Comparison of ENCODE assay signal across 11 cellular contexts in the genomic region with DNA sequence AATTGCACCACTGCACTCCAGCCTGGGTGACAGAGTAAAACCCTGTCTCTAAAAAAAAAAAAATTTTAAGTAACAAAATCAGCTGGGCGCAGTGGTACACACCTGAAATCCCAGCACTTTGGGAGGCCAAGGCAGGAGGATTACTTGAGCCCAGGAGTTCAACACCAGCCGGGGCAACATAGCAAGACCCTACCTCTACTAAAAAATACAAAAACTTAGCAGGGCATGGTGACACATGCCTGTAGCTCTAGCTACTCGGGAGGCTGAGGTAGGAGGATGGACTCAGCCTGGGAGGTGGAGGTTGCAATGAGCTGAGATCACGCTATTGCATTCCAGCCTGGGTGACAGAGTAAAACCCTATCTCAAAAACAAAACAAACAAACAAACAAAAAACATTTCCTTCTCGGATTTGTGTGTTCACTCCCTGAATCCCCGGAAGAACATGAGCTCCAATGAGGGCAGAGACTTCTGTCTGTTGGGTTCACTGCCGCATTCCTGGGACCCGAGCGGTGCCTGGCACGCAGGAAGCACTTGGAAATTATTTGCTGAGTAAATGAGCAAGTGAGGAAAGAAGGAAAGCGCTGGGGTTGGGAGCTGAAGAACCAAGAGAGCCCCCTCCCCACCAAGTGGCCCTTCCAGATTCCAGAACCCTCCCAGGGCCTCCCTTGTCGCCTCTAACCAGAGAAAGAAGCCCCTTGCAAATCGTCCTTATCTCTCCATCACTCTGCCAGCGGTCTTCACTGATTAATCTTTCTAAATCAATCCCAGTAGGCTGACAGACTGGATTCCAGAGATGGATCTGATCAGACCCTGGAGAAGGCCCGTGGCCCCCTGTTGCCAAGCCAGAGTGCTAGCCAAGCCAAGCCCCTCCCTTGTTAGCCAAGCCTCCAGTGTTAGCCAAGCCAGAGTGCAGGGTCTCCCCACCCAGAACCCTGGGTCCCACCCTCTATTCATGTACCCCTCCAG. TPM values are rescaled to one million over a fixed set of nuclear protein-coding genes. Genes with fewer than 3 reads are reported as not detected.
A peak's percentile ranks its signal among the peaks of the same experiment; 100 is the strongest.
DNase-seq lines count a peak whose midpoint lies in the region; ATAC-seq and TF ChIP-seq lines count a peak whose summit lies in the region.
"Had no signal": no experiment of that assay in that cellular context is flagged by ENCODE, and none has a peak within 500 bp of the region (broad histone marks: within the 10 kb centered on the region; RNA-seq: fewer than 3 reads in every experiment).

No MANE protein-coding gene starts in this region.

- no peaks in the 10 kb centered on the region for H3K9me3 Mint-ChIP-seq in dendritic cell treated with granulocyte-macrophage colony-stimulating factor and Interleukin-4, amounts not matched to agents 40 ng/mL and 50 ng/mL, for 4 days
- H3K9me3 Mint-ChIP-seq: activated naive CD8-positive, alpha-beta T cell treated with anti-CD3 and anti-CD28 coated beads for 36 hours had no signal

- no peaks in the 10 kb centered on the region for H3K9me3 ChIP-seq in heart left ventricle
- H3K9me3 ChIP-seq in muscle layer of duodenum (ENCODE audit: control insufficient read depth in 1 of 2, low read length in 2 of 2), result no peaks in the 10 kb centered on the region
- no peaks in the 10 kb centered on the region for H3K9me3 ChIP-seq in uterus
- H3K9me3 ChIP-seq: BLaER1 had no signal

- peaks cover 51% of the 10 kb centered on the region for H3K4me1 Mint-ChIP-seq in dendritic cell treated with granulocyte-macrophage colony-stimulating factor and Interleukin-4, amounts not matched to agents 40 ng/mL and 50 ng/mL, for 4 days (ENCODE audit: low read depth)

- peaks cover 6 to 41% (median 22%) of the 10 kb centered on the region in 12 donors for H3K4me1 ChIP-seq in heart left ventricle
- peaks cover 11 to 31% of the 10 kb centered on the region in 2 donors for H3K4me1 ChIP-seq in muscle layer of duodenum (ENCODE audit: control insufficient read depth in 1 of 2, insufficient read depth in 2 of 2, low read length in 2 of 2)
- H3K4me1 ChIP-seq in uterus, result peaks cover 4 to 18% of the 10 kb centered on the region in 2 donors

- no peak for DNase-seq in heart left ventricle
- no peak for DNase-seq in cardiac septum (ENCODE audit: low spot score)
- DNase-seq in uterus, result no peak
- DNase-seq in dermis blood vessel endothelial cell, result no peak
- no peak for DNase-seq in omental fat pad (ENCODE audit: low spot score)
- DNase-seq in activated CD8-positive, alpha-beta memory T cell treated with anti-CD3 and anti-CD28 coated beads for 24 hours, result no peak
- DNase-seq: activated naive CD8-positive, alpha-beta T cell treated with anti-CD3 and anti-CD28 coated beads for 36 hours; NCI-H2029 treated with DMSO at 0.1 percent for 48 hours had no signal

- H3K36me3 ChIP-seq in heart left ventricle (peaks cover 0 to 16% (median 0%) of the 10 kb centered on the region in 9 donors), muscle layer of duodenum (ENCODE audit: control insufficient read depth in 1 of 2, insufficient read depth in 2 of 2, low read length in 2 of 2) (no peaks in the 10 kb centered on the region), uterus (no peaks in the 10 kb centered on the region)
- H3K36me3 ChIP-seq: BLaER1 had no signal

- no peak for ATAC-seq in heart left ventricle
- ATAC-seq in omental fat pad (ENCODE audit: low FRiP score), result no peak

- 74 to 84% (median 76%) methylated on average over 15 of the region's 15 CpGs for WGBS in heart left ventricle, 4 donors

- H3K27ac ChIP-seq in heart left ventricle, result peak overlapping the region in 7 of 12 donors; percentile 96 to 100 (median 100)
- H3K27ac ChIP-seq in muscle layer of duodenum (ENCODE audit: low read length), result peak overlapping the region; percentile 75
- peak overlapping the region; percentile 99 for H3K27ac ChIP-seq in uterus
- H3K27ac ChIP-seq: BLaER1 had no signal

- no peaks in the 10 kb centered on the region for H3K27me3 Mint-ChIP-seq in dendritic cell treated with granulocyte-macrophage colony-stimulating factor and Interleukin-4, amounts not matched to agents 40 ng/mL and 50 ng/mL, for 4 days

- peak overlapping the region; percentile 94 for H3K4me3 Mint-ChIP-seq in dendritic cell treated with granulocyte-macrophage colony-stimulating factor and Interleukin-4, amounts not matched to agents 40 ng/mL and 50 ng/mL, for 4 days
- H3K4me3 Mint-ChIP-seq: activated naive CD8-positive, alpha-beta T cell treated with anti-CD3 and anti-CD28 coated beads for 36 hours had no signal

- peaks cover 81% of the 10 kb centered on the region for H3K36me3 Mint-ChIP-seq in dendritic cell treated with granulocyte-macrophage colony-stimulating factor and Interleukin-4, amounts not matched to agents 40 ng/mL and 50 ng/mL, for 4 days (ENCODE audit: low read depth)
- H3K36me3 Mint-ChIP-seq: activated naive CD8-positive, alpha-beta T cell treated with anti-CD3 and anti-CD28 coated beads for 36 hours had no signal

- no peak for TF ChIP-seq CTCF in heart left ventricle (IDR thresholded peaks at IDR 0.05)
- no peak for TF ChIP-seq CTCF in uterus (IDR thresholded peaks at IDR 0.05)
- TF ChIP-seq CTCF in omental fat pad (IDR thresholded peaks at IDR 0.05), result no peak

- no peak for TF ChIP-seq POLR2A in heart left ventricle (IDR thresholded peaks at IDR 0.05)
- no peak for TF ChIP-seq POLR2A in uterus (IDR thresholded peaks at IDR 0.05)

- peak overlapping the region in 3 of 12 donors; percentile 95 to 99 (median 99) for H3K4me3 ChIP-seq in heart left ventricle
- peak overlapping the region in 1 of 2 donors; percentile 86 for H3K4me3 ChIP-seq in muscle layer of duodenum (ENCODE audit: low read depth in 1 of 2, low read length in 2 of 2)
- H3K4me3 ChIP-seq in uterus, result peak overlapping the region in 1 of 2 donors; percentile 69
- H3K4me3 ChIP-seq: BLaER1 had no signal

- intact Hi-C loops in heart left ventricle (cut with DNase I) (no loop called here), cardiac septum (cut with DNase I) (no loop called here), uterus (cut with DNase I; ENCODE audit: low total_unique reads) (no loop called here)
- intact Hi-C loops in dendritic cell treated with granulocyte-macrophage colony-stimulating factor and Interleukin-4, amounts not matched to agents 40 ng/mL and 50 ng/mL, for 4 days (cut with micrococcal nuclease), result no loop called here

- H3K27ac Mint-ChIP-seq in dendritic cell treated with granulocyte-macrophage colony-stimulating factor and Interleukin-4, amounts not matched to agents 40 ng/mL and 50 ng/mL, for 4 days, result peak overlapping the region; percentile 100
- H3K27ac Mint-ChIP-seq: activated naive CD8-positive, alpha-beta T cell treated with anti-CD3 and anti-CD28 coated beads for 36 hours had no signal

- peaks cover 0 to 5% (median 0%) of the 10 kb centered on the region in 9 donors for H3K27me3 ChIP-seq in heart left ventricle
- no peaks in the 10 kb centered on the region for H3K27me3 ChIP-seq in muscle layer of duodenum (ENCODE audit: low read depth, low read length)
- no peaks in the 10 kb centered on the region for H3K27me3 ChIP-seq in uterus

RNA-seq across cellular contexts. Expression of gene TNRC18, which starts 6.2 kb away (rescaled TPM):
- total RNA-seq in heart left ventricle, result 10 to 100 TPM; 23.4 to 66.6 (median 35.4) TPM
- 10 to 100 TPM; 26.7 to 27.6 TPM for polyA plus RNA-seq in heart left ventricle
- 40.5 TPM for total RNA-seq in cardiac septum
- total RNA-seq in uterus, result 100 to 1,000 TPM in 1 of 4 donors, 10 to 100 TPM in 3; 28.2 to 179 (median 62.1) TPM
- total RNA-seq in dermis blood vessel endothelial cell, result 42.5 and 89.4 TPM in 2 replicates
- total RNA-seq in omental fat pad, result 10 to 100 TPM; 26.0 to 62.4 (median 29.4) TPM
